In genomic region chr16:32115562-32115961, GRCh38 we compare ENCODE assay signal across 8 cellular contexts.
DNase-seq lines count a peak whose midpoint lies in the region; ATAC-seq and TF ChIP-seq lines count a peak whose summit lies in the region.
"Not testable (repeated sequence)": the region's sequence is repeated elsewhere in the genome, so short reads cannot be mapped to it uniquely, and the experiment has no call there.

No MANE protein-coding gene starts in this region.

- in situ Hi-C loops in transverse colon (cut with MboI; ENCODE audit: low pct_ligation_motif_present in 1 of 4, low pct_unique_long_range_greater_than_20kb in 1 of 4, low sequenced_read_pairs in 3 of 4) = not testable (repeated sequence)

- not testable (repeated sequence) for H3K36me3 Mint-ChIP-seq in CD4-positive, alpha-beta T cell (ENCODE audit: low read depth); activated naive CD4-positive, alpha-beta T cell treated with anti-CD3 and anti-CD28 coated beads, Interleukin-2, amount 50 U/mL, for 24 hours

- H3K9me3 ChIP-seq in CD4-positive, alpha-beta T cell (ENCODE audit: control insufficient read depth, low read length); left ventricle myocardium inferior (replicated peaks); prostate gland; transverse colon: not testable (repeated sequence)

- H3K9me3 Mint-ChIP-seq in CD4-positive, alpha-beta T cell; activated naive CD4-positive, alpha-beta T cell treated with anti-CD3 and anti-CD28 coated beads, Interleukin-2, amount 50 U/mL, for 24 hours: not testable (repeated sequence)

- TF ChIP-seq POLR2A in prostate gland (IDR thresholded peaks at IDR 0.05); transverse colon (IDR thresholded peaks at IDR 0.05): not testable (repeated sequence)

- TF ChIP-seq EP300 in transverse colon (IDR thresholded peaks at IDR 0.05; ENCODE audit: low read depth) = not testable (repeated sequence)

- not testable (repeated sequence) for DNase-seq in CD4-positive, alpha-beta T cell; left ventricle myocardium inferior; prostate gland (ENCODE audit: low spot score); transverse colon
- DNase-seq in HK-2 (ENCODE audit: unreplicated experiment) (peak; percentile 0), RPMI8226 (peak; percentile 54), dorsolateral prefrontal cortex (peak in 1 of 10 donors; percentile 18)

- peak overlapping the region; percentile 51 for H3K4me3 Mint-ChIP-seq in CD4-positive, alpha-beta T cell
- peak overlapping the region; percentile 23 for H3K4me3 Mint-ChIP-seq in activated naive CD4-positive, alpha-beta T cell treated with anti-CD3 and anti-CD28 coated beads, Interleukin-2, amount 50 U/mL, for 24 hours

- not testable (repeated sequence) for H3K27me3 ChIP-seq in CD4-positive, alpha-beta T cell (ENCODE audit: control insufficient read depth, insufficient read depth, low read length); prostate gland (replicated peaks; ENCODE audit: insufficient read depth)
- peaks cover 0 to 15% (median 0%) of the 10 kb centered on the region in 45 donors for H3K27me3 ChIP-seq in dorsolateral prefrontal cortex
- H3K27me3 ChIP-seq in left ventricle myocardium inferior (ENCODE audit: low read depth) = peaks cover 23% of the 10 kb centered on the region
- peaks cover 20% of the 10 kb centered on the region for H3K27me3 ChIP-seq in transverse colon

- CTCF ChIA-PET in CD4-positive, alpha-beta T cell (lab: Charles Lee) = not testable (repeated sequence)

- peaks cover 10% of the 10 kb centered on the region for H3K27me3 Mint-ChIP-seq in CD4-positive, alpha-beta T cell
- H3K27me3 Mint-ChIP-seq in activated naive CD4-positive, alpha-beta T cell treated with anti-CD3 and anti-CD28 coated beads, Interleukin-2, amount 50 U/mL, for 24 hours = not testable (repeated sequence)

- H3K4me1 Mint-ChIP-seq in CD4-positive, alpha-beta T cell (ENCODE audit: low read depth); activated naive CD4-positive, alpha-beta T cell treated with anti-CD3 and anti-CD28 coated beads, Interleukin-2, amount 50 U/mL, for 24 hours: not testable (repeated sequence)

- not testable (repeated sequence) for H3K36me3 ChIP-seq in left ventricle myocardium inferior, prostate gland, transverse colon

- not testable (repeated sequence) for ATAC-seq in CD4-positive, alpha-beta T cell (ENCODE audit: poor library complexity)

- intact Hi-C loops in CD4-positive, alpha-beta T cell (cut with DNase I, micrococcal nuclease); dorsolateral prefrontal cortex (cut with DNase I); left ventricle myocardium inferior (cut with micrococcal nuclease); prostate gland (cut with DNase I); transverse colon (cut with DNase I; ENCODE audit: low total_unique reads): not testable (repeated sequence)

- H3K27ac ChIP-seq in CD4-positive, alpha-beta T cell (ENCODE audit: low read depth, low read length); dorsolateral prefrontal cortex; left ventricle myocardium inferior (replicated peaks); prostate gland; transverse colon: not testable (repeated sequence)

- H3K4me3 ChIP-seq in dorsolateral prefrontal cortex (peak overlapping the region in 46 of 59 donors; percentile 25 to 69 (median 46)), left ventricle myocardium inferior (peak overlapping the region; percentile 68), prostate gland (peak overlapping the region; percentile 15 to 39), transverse colon (peak overlapping the region in 3 of 4 donors; percentile 31 to 81 (median 40))

- WGBS in prostate gland = 13% methylated on average over 45 of the region's 45 CpGs
- WGBS in transverse colon (ENCODE audit: low coverage in 1 of 2), 2 donors = 20 to 34% methylated on average over 14 to 40 of the region's 45 CpGs

- not testable (repeated sequence) for TF ChIP-seq CTCF in CD4-positive, alpha-beta T cell (IDR thresholded peaks at IDR 0.05); dorsolateral prefrontal cortex (IDR thresholded peaks at IDR 0.05 in 54 of 56, conservative IDR thresholded peaks at IDR 0.05 in 2 of 56; ENCODE audit: low read depth in 1 of 56, partially characterized antibody in 56 of 56); left ventricle myocardium inferior (IDR thresholded peaks at IDR 0.05; ENCODE audit: borderline replicate concordance); prostate gland (IDR thresholded peaks at IDR 0.05); transverse colon (IDR thresholded peaks at IDR 0.05)

- not testable (repeated sequence) for H3K4me1 ChIP-seq in left ventricle myocardium inferior; prostate gland (replicated peaks); transverse colon

- POLR2A ChIA-PET in CD4-positive, alpha-beta T cell (lab: Charles Lee) = not testable (repeated sequence)

- not testable (repeated sequence) for H3K27ac Mint-ChIP-seq in CD4-positive, alpha-beta T cell; activated naive CD4-positive, alpha-beta T cell treated with anti-CD3 and anti-CD28 coated beads, Interleukin-2, amount 50 U/mL, for 24 hours
